In the genomic region with DNA sequence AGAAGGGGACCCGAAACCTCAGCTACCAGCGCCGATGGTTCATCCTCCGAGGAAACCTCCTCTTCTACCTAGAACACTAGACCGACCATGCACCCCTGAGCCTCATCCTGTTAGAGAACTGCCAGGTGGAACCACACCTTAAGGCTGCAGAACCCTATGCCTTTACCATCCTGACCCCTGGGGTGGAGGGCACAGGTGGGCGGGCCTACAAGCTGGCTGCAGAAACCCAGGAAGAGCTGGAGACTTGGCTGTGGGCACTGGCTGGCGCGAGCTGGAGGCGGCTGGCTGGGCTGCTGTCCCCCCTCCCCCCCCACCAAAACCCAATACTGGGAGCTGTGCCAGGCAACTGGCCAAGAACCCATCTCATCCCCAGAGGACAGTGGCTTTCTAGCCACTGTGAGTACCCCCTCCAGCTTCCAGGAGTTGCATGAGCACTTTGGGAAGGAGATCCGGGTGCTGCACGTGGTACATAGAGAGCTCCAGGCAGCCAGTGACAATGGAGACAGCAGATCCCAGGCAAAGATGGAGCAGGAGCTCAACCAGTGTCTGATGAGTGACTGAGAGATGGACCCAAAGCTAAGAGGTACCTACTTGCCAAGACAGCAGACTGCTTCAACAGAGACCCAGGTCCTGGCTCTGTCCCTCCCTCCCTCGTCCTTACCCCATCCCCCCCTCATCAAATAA, we compare ENCODE assay signal across 8 cellular contexts. TPM values are rescaled to one million over a fixed set of nuclear protein-coding genes. Genes with fewer than 3 reads are reported as not detected.
DNase-seq lines count a peak whose midpoint lies in the region; ATAC-seq and TF ChIP-seq lines count a peak whose summit lies in the region.

No MANE protein-coding gene starts in this region.

- no peaks in the 10 kb centered on the region for H3K9me3 Mint-ChIP-seq in CD8-positive, alpha-beta memory T cell
- H3K9me3 Mint-ChIP-seq in nephron: no peaks in the 10 kb centered on the region

- peak overlapping the region; percentile 90 to 99 (median 96) for H3K27ac Mint-ChIP-seq in CD8-positive, alpha-beta memory T cell
- H3K27ac Mint-ChIP-seq in nephron: peak overlapping the region; percentile 97 to 100 (median 99)

- H3K9ac ChIP-seq in duodenal mucosa (ENCODE audit: low read depth in 1 of 2, low read length in 2 of 2): peak overlapping the region; percentile 79 to 97

- TF ChIP-seq CTCF in nephron (IDR thresholded peaks at IDR 0.05; ENCODE audit: unreplicated experiment in 3 of 3): no peak

- peaks cover 25% of the 10 kb centered on the region for H3K36me3 ChIP-seq in CD8-positive, alpha-beta memory T cell (ENCODE audit: insufficient read depth, low read length)
- H3K36me3 ChIP-seq in duodenal mucosa (ENCODE audit: control insufficient read depth in 1 of 2, insufficient read depth in 2 of 2, low read length in 2 of 2): peaks cover 24 to 61% of the 10 kb centered on the region in 2 donors

- no peaks in the 10 kb centered on the region for H3K9me3 ChIP-seq in CD8-positive, alpha-beta memory T cell (ENCODE audit: low read length)
- H3K9me3 ChIP-seq in duodenal mucosa (ENCODE audit: control insufficient read depth in 1 of 2, low read length in 2 of 2): no peaks in the 10 kb centered on the region

- CTCF ChIA-PET in CD8-positive, alpha-beta memory T cell (lab: Charles Lee): interaction anchor here (1.1 to 2.6 kb wide), 3 partner anchors 12 to 53 kb away, joined by 3 to 8 read pairs (median 5); a partner anchor contains a TSS

- peak in 1 of 5 donors; percentile 47 for DNase-seq in CD8-positive, alpha-beta memory T cell
- DNase-seq in NCI-H1105 (lab: John Stamatoyannopoulos, UW): peak; percentile 26
- no peak for DNase-seq in NCI-H146 treated with DMSO at 0.1 percent for 48 hours (lab: John Stamatoyannopoulos, UW; ENCODE audit: unreplicated experiment)
- DNase-seq in NCI-H187 treated with DMSO at 0.1 percent for 48 hours (lab: John Stamatoyannopoulos, UW): no peak

- POLR2A ChIA-PET in CD8-positive, alpha-beta memory T cell (lab: Charles Lee): interaction anchor here (0.5 to 0.6 kb wide), 2 partner anchors 33 to 264 kb away, joined by 3 to 4 read pairs; no protein-coding TSS in a partner anchor

- no peak overlapping the region for H3K4me3 ChIP-seq in CD8-positive, alpha-beta memory T cell (ENCODE audit: low read length)
- peak overlapping the region; percentile 96 to 98 for H3K4me3 ChIP-seq in duodenal mucosa (ENCODE audit: low read depth in 1 of 2, low read length in 2 of 2)

- H3K27me3 ChIP-seq in CD8-positive, alpha-beta memory T cell (ENCODE audit: insufficient read depth, low read length, poor library complexity, severe bottlenecking): no peaks in the 10 kb centered on the region
- no peaks in the 10 kb centered on the region for H3K27me3 ChIP-seq in duodenal mucosa (ENCODE audit: control insufficient read depth in 1 of 2, insufficient read depth in 2 of 2, low read length in 2 of 2)

- peaks cover 0 to 75% (median 4%) of the 10 kb centered on the region in 3 donors for H3K36me3 Mint-ChIP-seq in CD8-positive, alpha-beta memory T cell
- peaks cover 42% of the 10 kb centered on the region for H3K36me3 Mint-ChIP-seq in nephron (ENCODE audit: low read depth)

- peak overlapping the region; percentile 95 for H3K27ac ChIP-seq in CD8-positive, alpha-beta memory T cell (ENCODE audit: low read depth, low read length)
- H3K27ac ChIP-seq in duodenal mucosa (ENCODE audit: low read depth, low read length): no peak overlapping the region

- H3K27me3 Mint-ChIP-seq in CD8-positive, alpha-beta memory T cell: no peaks in the 10 kb centered on the region
- H3K27me3 Mint-ChIP-seq in nephron (ENCODE audit: low read depth): no peaks in the 10 kb centered on the region

- peaks cover 24% of the 10 kb centered on the region for H3K4me1 ChIP-seq in CD8-positive, alpha-beta memory T cell (ENCODE audit: insufficient read depth, low read length)
- peaks cover 39 to 43% of the 10 kb centered on the region in 2 donors for H3K4me1 ChIP-seq in duodenal mucosa (ENCODE audit: control insufficient read depth in 1 of 2, insufficient read depth in 2 of 2, low read length in 2 of 2)

- peak overlapping the region; percentile 88 to 96 (median 95) for H3K4me3 Mint-ChIP-seq in CD8-positive, alpha-beta memory T cell
- H3K4me3 Mint-ChIP-seq in nephron: peak overlapping the region; percentile 91 to 96 (median 94)

- ATAC-seq in GM19467 (IDR thresholded peaks at IDR 0.05; ENCODE audit: unreplicated experiment): no peak
- ATAC-seq in GM18868 (IDR thresholded peaks at IDR 0.05; ENCODE audit: unreplicated experiment): no peak

- H3K4me1 Mint-ChIP-seq in CD8-positive, alpha-beta memory T cell: peaks cover 23 to 38% (median 24%) of the 10 kb centered on the region in 3 donors
- H3K4me1 Mint-ChIP-seq in nephron: peaks cover 22% of the 10 kb centered on the region

RNA-seq across cellular contexts. Expression of a gene that starts 1.4 kb away (rescaled TPM):
- total RNA-seq in CD8-positive, alpha-beta memory T cell: 10 to 100 TPM; 84.5 to 89.5 TPM
- 27.2 TPM for polyA plus RNA-seq in CD8-positive, alpha-beta memory T cell

RNA-seq across cellular contexts. Expression of a gene that starts 13.8 kb away (rescaled TPM):
- 10 to 100 TPM; 59.0 to 61.4 TPM for total RNA-seq in CD8-positive, alpha-beta memory T cell
- polyA plus RNA-seq in CD8-positive, alpha-beta memory T cell: 17.3 TPM

RNA-seq across cellular contexts. Expression of a gene that starts 18.1 kb away (rescaled TPM):
- 1 to 10 TPM; 1.9 to 2.4 TPM for total RNA-seq in CD8-positive, alpha-beta memory T cell
- polyA plus RNA-seq in CD8-positive, alpha-beta memory T cell: 4.6 TPM

RNA-seq across cellular contexts. Expression of a gene that starts 25.8 kb away (rescaled TPM):
- 100 to 1,000 TPM; 187 to 193 TPM for total RNA-seq in CD8-positive, alpha-beta memory T cell
- 227 TPM for polyA plus RNA-seq in CD8-positive, alpha-beta memory T cell

RNA-seq across cellular contexts. Expression of a gene that starts 38.7 kb away (rescaled TPM):
- 10 to 100 TPM; 18.4 to 19.3 TPM for total RNA-seq in CD8-positive, alpha-beta memory T cell
- 10.2 TPM for polyA plus RNA-seq in CD8-positive, alpha-beta memory T cell
